ENCODE assay signal across 18 cellular contexts in the genomic region with DNA sequence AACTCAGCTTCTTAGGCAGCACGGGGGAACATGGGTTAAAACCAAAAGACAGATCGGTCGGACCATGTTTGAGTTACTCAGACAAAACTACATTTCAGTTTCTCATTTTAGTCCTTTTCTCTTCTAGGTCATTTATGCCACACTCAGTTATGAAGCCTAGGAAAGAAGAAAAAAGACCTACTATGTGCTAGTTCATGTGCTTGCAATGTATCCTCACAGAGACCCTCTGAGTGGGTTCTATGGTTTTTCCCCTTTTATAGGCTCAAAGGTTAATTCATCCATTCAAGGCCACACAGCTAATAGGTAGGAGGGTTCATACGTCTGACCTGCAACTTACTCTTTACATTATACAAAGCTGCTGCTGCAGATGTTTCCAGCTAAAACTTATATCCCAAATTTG.
A peak's percentile ranks its signal among the peaks of the same experiment; 100 is the strongest.
DNase-seq lines count a peak whose midpoint lies in the region; ATAC-seq, FAIRE-seq and TF ChIP-seq lines count a peak whose summit lies in the region.
"Had no signal": no experiment of that assay in that cellular context is flagged by ENCODE, and none has a peak within 500 bp of the region (broad histone marks: within the 10 kb centered on the region; RNA-seq: fewer than 3 reads in every experiment).

No MANE protein-coding gene starts in this region.

- no peaks in the 10 kb centered on the region for H3K36me3 Mint-ChIP-seq in CD4-positive, alpha-beta memory T cell

- H3K4me3 Mint-ChIP-seq in CD4-positive, alpha-beta memory T cell: peak overlapping the region in 2 of 8 donors; percentile 6 to 15

- intact Hi-C loops in CD4-positive, alpha-beta memory T cell (cut with micrococcal nuclease): no loop called here
- intact Hi-C loops in K562 (cut with micrococcal nuclease): no loop called here

- no peaks in the 10 kb centered on the region for H3K36me3 ChIP-seq in CD4-positive, alpha-beta memory T cell (ENCODE audit: insufficient read depth, low read length)
- H3K36me3 ChIP-seq in KOPT-K1 (ENCODE audit: insufficient read depth, low read length): no peaks in the 10 kb centered on the region
- H3K36me3 ChIP-seq in K562 (ENCODE audit: control insufficient read depth, insufficient read depth, low read length): no peaks in the 10 kb centered on the region
- no peaks in the 10 kb centered on the region for H3K36me3 ChIP-seq in rectal smooth muscle tissue (ENCODE audit: control insufficient read depth, insufficient read depth, low read length)
- no peaks in the 10 kb centered on the region for H3K36me3 ChIP-seq in small intestine (ENCODE audit: control insufficient read depth in 2 of 2, insufficient read depth in 2 of 2, low read length in 2 of 2)

- no peaks in the 10 kb centered on the region for H3K9me1 ChIP-seq in K562 (ENCODE audit: control insufficient read depth, insufficient read depth, low read length)

- CTCF ChIA-PET in CD4-positive, alpha-beta memory T cell (lab: Charles Lee; ENCODE audit: partially characterized antibody): interaction anchor here (0.8 kb wide), 1 partner anchor 105 kb away, joined by 3 read pairs; a partner anchor contains a TSS
- CTCF ChIA-PET in K562 (lab: Yijun Ruan, JAX; ENCODE audit: low intra/inter-chr PET ratio): no interaction called here

- in situ Hi-C loops in K562 (cut with MboI): no loop called here

- no peak for ATAC-seq in K562
- no peak for ATAC-seq in SK-N-SH treated with all-trans-retinoic acid at 6 μM for 48 hours

- peak overlapping the region in 5 of 7 donors; percentile 17 to 91 (median 45) for H3K27ac Mint-ChIP-seq in CD4-positive, alpha-beta memory T cell

- TF ChIP-seq EP300 in K562 (IDR thresholded peaks at IDR 0.05; ENCODE audit: low read length): no peak

- TF ChIP-seq POLR2A in K562 (conservative IDR thresholded peaks at IDR 0.05): no peak

- H3K27ac ChIP-seq in CD4-positive, alpha-beta memory T cell (ENCODE audit: low read depth, low read length): no peak overlapping the region
- H3K27ac ChIP-seq in KOPT-K1 (ENCODE audit: low read depth, low read length, poor library complexity, severe bottlenecking) (peak overlapping the region; percentile 100), K562 (ENCODE audit: extremely low read depth, low read depth, low read length) (no peak overlapping the region), rectal smooth muscle tissue (ENCODE audit: low read depth, low read length) (peak overlapping the region; percentile 46), small intestine (ENCODE audit: low read depth in 1 of 2, low read length in 1 of 2) (peak overlapping the region in 1 of 2 donors; percentile 17)
- H3K27ac ChIP-seq: PC-9 had no signal

- H3K9ac ChIP-seq in K562 (ENCODE audit: insufficient read depth in 1 of 2, low read depth in 2 of 2, low read length in 2 of 2) (no peak overlapping the region), rectal smooth muscle tissue (ENCODE audit: low read length) (no peak overlapping the region)

- POLR2A ChIA-PET in CD4-positive, alpha-beta memory T cell (lab: Charles Lee; ENCODE audit: partially characterized antibody): interaction anchor here (1.6 kb wide), 1 partner anchor 104 kb away, joined by 7 read pairs; a partner anchor contains a TSS
- POLR2A ChIA-PET in K562 (lab: Yijun Ruan, JAX): interaction anchor here (0.8 kb wide), 1 partner anchor 40 kb away, joined by 3 read pairs; no protein-coding TSS in a partner anchor

- no peak overlapping the region for H3K4me3 ChIP-seq in CD4-positive, alpha-beta memory T cell (ENCODE audit: low read length in 2 of 2)
- H3K4me3 ChIP-seq in K562 (no peak overlapping the region), rectal smooth muscle tissue (ENCODE audit: low read length) (no peak overlapping the region), small intestine (ENCODE audit: low read depth in 1 of 2, low read length in 2 of 2) (no peak overlapping the region)
- H3K4me3 ChIP-seq: PC-9 had no signal

- H3K79me2 ChIP-seq in K562 (ENCODE audit: control insufficient read depth, insufficient read depth, low read length): no peaks in the 10 kb centered on the region

- peaks cover 37% of the 10 kb centered on the region for H3K4me1 ChIP-seq in CD4-positive, alpha-beta memory T cell (ENCODE audit: insufficient read depth, low read length)
- H3K4me1 ChIP-seq in K562 (replicated peaks in 1 of 2; ENCODE audit: control insufficient read depth in 2 of 2, insufficient read depth in 2 of 2, low read length in 2 of 2) (peaks cover 14 to 23% of the 10 kb centered on the region in 2 experiments), rectal smooth muscle tissue (ENCODE audit: control insufficient read depth, insufficient read depth, low read length) (peaks cover 22% of the 10 kb centered on the region), small intestine (ENCODE audit: control insufficient read depth in 2 of 2, insufficient read depth in 1 of 2, low read depth in 1 of 2, low read length in 1 of 2) (peaks cover 0 to 6% of the 10 kb centered on the region in 2 donors)

- DNase-seq in CD4-positive, alpha-beta memory T cell: no peak
- DNase-seq in K562 (ENCODE audit: extremely low read depth in 1 of 4, low spot score in 3 of 4) (no peak), small intestine (no peak), NCI-H2107 (lab: John Stamatoyannopoulos, UW) (no peak)
- DNase-seq: activated CD4-positive, CD25-positive, alpha-beta regulatory T cell; activated naive CD4-positive, alpha-beta T cell treated with anti-CD3 and anti-CD28 coated beads for 36 hours; cortex of kidney; foreskin fibroblast; NCI-H1417; NCI-H2171 treated with DMSO at 0.1 percent for 48 hours; NCI-H774; PC-9; stimulated activated CD4-positive, alpha-beta T cell treated with anti-CD3 and anti-CD28 coated beads, Interleukin-2, amount 100 ng/mL, for 24 hours had no signal

- TF ChIP-seq CTCF in K562 (IDR thresholded peaks at IDR 0.05 in 2 of 3, conservative IDR thresholded peaks at IDR 0.05 in 1 of 3; ENCODE audit: insufficient read depth in 2 of 3, low read depth in 1 of 3, low read length in 3 of 3): no peak

- H4K20me1 ChIP-seq in K562 (replicated peaks; ENCODE audit: control insufficient read depth, insufficient read depth, low read length): no peaks in the 10 kb centered on the region

- no peak for TF ChIP-seq RAD21 in K562 (CRISPR knock-in tag; conservative IDR thresholded peaks at IDR 0.05 in 1 of 2, IDR thresholded peaks at IDR 0.05 in 1 of 2)

- no peak overlapping the region for H3K4me2 ChIP-seq in K562 (ENCODE audit: insufficient read depth, low read length)
- H3K4me2 ChIP-seq: PC-9 had no signal

- FAIRE-seq in K562 (lab: Jason Lieb, UNC): no peak
- no peak for FAIRE-seq in small intestine (lab: Jason Lieb, UNC)
- FAIRE-seq: endothelial cell of umbilical vein had no signal

- H3K9me3 ChIP-seq in CD4-positive, alpha-beta memory T cell (ENCODE audit: control insufficient read depth in 1 of 2, low read length in 2 of 2): no peaks in the 10 kb centered on the region
- H3K9me3 ChIP-seq in KOPT-K1 (ENCODE audit: insufficient read depth, low read length, poor library complexity, severe bottlenecking): no peaks in the 10 kb centered on the region
- no peaks in the 10 kb centered on the region for H3K9me3 ChIP-seq in K562 (replicated peaks; ENCODE audit: control insufficient read depth, insufficient read depth, low read depth, low read length)
- no peaks in the 10 kb centered on the region for H3K9me3 ChIP-seq in small intestine (ENCODE audit: control insufficient read depth, low read depth)

- 89% methylated on average over 4 of the region's 4 CpGs for WGBS in K562 (ENCODE audit: insufficient coverage, low coverage, missing lambda C conversion rate)
- WGBS in small intestine, 3 donors: 78 to 89% (median 84%) methylated on average over 4 of the region's 4 CpGs

- no peak overlapping the region for H2AFZ ChIP-seq in K562 (ENCODE audit: low read depth, low read length)
- H2AFZ ChIP-seq: PC-9 had no signal

- H3K27me3 ChIP-seq in CD4-positive, alpha-beta memory T cell (ENCODE audit: insufficient read depth, low read length): no peaks in the 10 kb centered on the region
- H3K27me3 ChIP-seq in K562 (ENCODE audit: control insufficient read depth in 2 of 2, insufficient read depth in 2 of 2, low read length in 2 of 2): no peaks in the 10 kb centered on the region
- no peaks in the 10 kb centered on the region for H3K27me3 ChIP-seq in rectal smooth muscle tissue (ENCODE audit: control insufficient read depth, insufficient read depth, low read length)
- no peaks in the 10 kb centered on the region for H3K27me3 ChIP-seq in small intestine (ENCODE audit: control insufficient read depth in 2 of 2, insufficient read depth in 2 of 2, low read length in 2 of 2)

- peaks cover 23 to 51% (median 35%) of the 10 kb centered on the region in 4 donors for H3K4me1 Mint-ChIP-seq in CD4-positive, alpha-beta memory T cell

- no peaks in the 10 kb centered on the region for H3K27me3 Mint-ChIP-seq in CD4-positive, alpha-beta memory T cell

- no TSS peak for BruUV-seq in K562 (replicated peaks; lab: Mats Ljungman, UMichigan)

- H3K9me3 Mint-ChIP-seq in CD4-positive, alpha-beta memory T cell: no peaks in the 10 kb centered on the region
- H3K9me3 Mint-ChIP-seq: activated naive CD4-positive, alpha-beta T cell treated with anti-CD3 and anti-CD28 coated beads for 36 hours; HFFc6 had no signal

TF ChIP-seq in K562, 482 proteins besides CTCF, POLR2A, EP300 and RAD21:
- TF ChIP-seq SIX5 (IDR thresholded peaks at IDR 0.05; ENCODE audit: borderline replicate concordance in 1 of 2, insufficient read depth in 1 of 2, low read depth in 1 of 2, low read length in 2 of 2) (no peak), ZC3H8 (IDR thresholded peaks at IDR 0.05) (no peak), ILF3 (IDR thresholded peaks at IDR 0.05; ENCODE audit: borderline replicate concordance) (no peak), SMAD2 (IDR thresholded peaks at IDR 0.05; ENCODE audit: low read depth, low read length) (no peak), MAFG (tag; conservative IDR thresholded peaks at IDR 0.05) (no peak), SIN3B (IDR thresholded peaks at IDR 0.05; ENCODE audit: low read depth) (no peak), ZKSCAN3 (CRISPR knock-in tag; IDR thresholded peaks at IDR 0.05) (no peak), MTA2 (IDR thresholded peaks at IDR 0.05; ENCODE audit: low read depth) (no peak), ZKSCAN1 (IDR thresholded peaks at IDR 0.05; ENCODE audit: low read depth, low read length) (peak; percentile 86)

Comparison
In these comparisons a context has a peak if more than half of its experiments do, and no peak if none do; other contexts are left out.
1. H3K27ac ChIP-seq: peak in KOPT-K1 (single experiment) and rectal smooth muscle tissue (single experiment); none in CD4-positive, alpha-beta memory T cell (single experiment) and K562 (single experiment).